In genomic region chr9:114156311-114156657, GRCh38 we compare ENCODE assay signal across 9 cellular contexts. TPM values are rescaled to one million over a fixed set of nuclear protein-coding genes. Genes with fewer than 3 reads are reported as not detected.
DNase-seq lines count a peak whose midpoint lies in the region; ATAC-seq, FAIRE-seq and TF ChIP-seq lines count a peak whose summit lies in the region.
"Had no signal": no experiment of that assay in that cellular context is flagged by ENCODE, and none has a peak within 500 bp of the region (broad histone marks: within the 10 kb centered on the region; RNA-seq: fewer than 3 reads in every experiment).

No MANE protein-coding gene starts in this region.

- peaks cover 4 to 71% (median 61%) of the 10 kb centered on the region in 11 experiments; a peak in 21 of 22 replicates for H4K20me1 ChIP-seq in BLaER1 treated with 17β-estradiol and CSF1 and Interleukin-3, amounts not matched to agents 10 nM and 100 nM

- peaks cover 17 to 67% (median 62%) of the 10 kb centered on the region in 10 experiments for H3K4me1 ChIP-seq in BLaER1 treated with 17β-estradiol and CSF1 and Interleukin-3, amounts not matched to agents 10 nM and 100 nM
- H3K4me1 ChIP-seq in mesodermal cell (ENCODE audit: control insufficient read depth, insufficient read depth, low read length, poor library complexity, severe bottlenecking) = peaks cover 27% of the 10 kb centered on the region

- H3K36me3 Mint-ChIP-seq in type B pancreatic cell = no peaks in the 10 kb centered on the region

- peak overlapping the region; percentile 62 for H3K27ac Mint-ChIP-seq in type B pancreatic cell

- H3K27me3 ChIP-seq in BLaER1 treated with 17β-estradiol and CSF1 and Interleukin-3, amounts not matched to agents 10 nM and 100 nM = peaks cover 31 to 39% (median 39%) of the 10 kb centered on the region in 11 experiments

- no peaks in the 10 kb centered on the region for H3K9me3 ChIP-seq in BLaER1 treated with 17β-estradiol and CSF1 and Interleukin-3, amounts not matched to agents 10 nM and 100 nM (replicated peaks in 1 of 11)
- H3K9me3 ChIP-seq in mesodermal cell (ENCODE audit: control insufficient read depth, low read length) = no peaks in the 10 kb centered on the region

- no peak for FAIRE-seq in RCC 7860 (lab: Jason Lieb, UNC)
- FAIRE-seq: GM12878 had no signal

- H3K4me3 Mint-ChIP-seq in type B pancreatic cell = peak overlapping the region; percentile 96

- peak overlapping the region; percentile 86 to 96 (median 92) for H3K4me3 ChIP-seq in BLaER1 treated with 17β-estradiol and CSF1 and Interleukin-3, amounts not matched to agents 10 nM and 100 nM
- H3K4me3 ChIP-seq in mesodermal cell (ENCODE audit: extremely low read depth, insufficient read depth, low read length, poor library complexity, severe bottlenecking) = peak overlapping the region; percentile 64
- H3K4me3 ChIP-seq: GM12878 had no signal

- no peaks in the 10 kb centered on the region for H3K9me3 Mint-ChIP-seq in type B pancreatic cell

- H3K9ac ChIP-seq in BLaER1 treated with 17β-estradiol and CSF1 and Interleukin-3, amounts not matched to agents 10 nM and 100 nM = peak overlapping the region; percentile 51 to 95 (median 88); a peak in 21 of 22 replicates

- peaks cover 0 to 28% (median 4%) of the 10 kb centered on the region in 11 experiments; a peak in 9 of 22 replicates for H3K36me3 ChIP-seq in BLaER1 treated with 17β-estradiol and CSF1 and Interleukin-3, amounts not matched to agents 10 nM and 100 nM
- H3K36me3 ChIP-seq in mesodermal cell (ENCODE audit: control insufficient read depth, insufficient read depth, low read length) = peaks cover 21% of the 10 kb centered on the region

- H3K27me3 Mint-ChIP-seq in type B pancreatic cell = peaks cover 28% of the 10 kb centered on the region

- H3K4me1 Mint-ChIP-seq in type B pancreatic cell (ENCODE audit: unreplicated experiment) = peaks cover 42% of the 10 kb centered on the region

- TF ChIP-seq CTCF in type B pancreatic cell (conservative IDR thresholded peaks at IDR 0.05) = no peak

- WGBS in mesodermal cell (ENCODE audit: insufficient coverage in 2 of 2), 2 experiments = 0 to 1% methylated on average over 16 to 17 of the region's 19 CpGs

- DNase-seq in RCC 7860 (ENCODE audit: low spot score) (peak; percentile 32), dedifferentiated amniotic fluid mesenchymal stem cell (ENCODE audit: extremely low spot score) (peak; percentile 42), type B pancreatic cell (ENCODE audit: extremely low spot score, unreplicated experiment) (no peak), GM19238 (ENCODE audit: insufficient read length, low spot score) (no peak), activated gamma-delta T cell (lab: John Stamatoyannopoulos, UW) (no peak)

- ATAC-seq in HG03442 (IDR thresholded peaks at IDR 0.05; ENCODE audit: unreplicated experiment) = no peak
- ATAC-seq: GM12878 had no signal

- H3K27ac ChIP-seq in BLaER1 treated with 17β-estradiol and CSF1 and Interleukin-3, amounts not matched to agents 10 nM and 100 nM = peak overlapping the region in 9 of 11 experiments; percentile 42 to 92 (median 79); a peak in 17 of 22 replicates
- H3K27ac ChIP-seq in mesodermal cell (ENCODE audit: low read depth, low read length, severe bottlenecking) = peak overlapping the region; percentile 57

- H3K4me2 ChIP-seq in BLaER1 treated with 17β-estradiol and CSF1 and Interleukin-3, amounts not matched to agents 10 nM and 100 nM = peak overlapping the region; percentile 86 to 97 (median 96)

RNA-seq across cellular contexts. Expression of gene COL27A1, which starts 0.9 kb away (rescaled TPM):
- polyA plus RNA-seq in mesodermal cell (2013, experiment 1 of 2) = 39.0 TPM
- 31.8 TPM for polyA plus RNA-seq in mesodermal cell (2013, experiment 2 of 2)
- 29.5 and 65.1 TPM in 2 replicates for total RNA-seq in type B pancreatic cell (ENCODE audit: low replicate concordance)
- polyA plus RNA-seq: GM12878 had no signal

RNA-seq across cellular contexts. Expression of gene KIF12, which starts 57.2 kb away (rescaled TPM):
- 1.00 TPM for polyA plus RNA-seq in mesodermal cell (2013, experiment 1 of 2)
- 0.71 TPM for polyA plus RNA-seq in mesodermal cell (2013, experiment 2 of 2)
- 33.2 and 35.9 TPM in 2 replicates for total RNA-seq in type B pancreatic cell (ENCODE audit: low replicate concordance)
- total RNA-seq: GM12878 had no signal
- polyA plus RNA-seq: GM12878 had no signal

Comparison
In these comparisons a context has a peak if more than half of its experiments do, and no peak if none do; other contexts are left out.
1. DNase-seq: peak in RCC 7860 (single experiment) and dedifferentiated amniotic fluid mesenchymal stem cell (single experiment); none in type B pancreatic cell (single experiment), GM19238 (single experiment) and activated gamma-delta T cell (single experiment).